1 cellular context compared by ENCODE assay signal in the genomic region with DNA sequence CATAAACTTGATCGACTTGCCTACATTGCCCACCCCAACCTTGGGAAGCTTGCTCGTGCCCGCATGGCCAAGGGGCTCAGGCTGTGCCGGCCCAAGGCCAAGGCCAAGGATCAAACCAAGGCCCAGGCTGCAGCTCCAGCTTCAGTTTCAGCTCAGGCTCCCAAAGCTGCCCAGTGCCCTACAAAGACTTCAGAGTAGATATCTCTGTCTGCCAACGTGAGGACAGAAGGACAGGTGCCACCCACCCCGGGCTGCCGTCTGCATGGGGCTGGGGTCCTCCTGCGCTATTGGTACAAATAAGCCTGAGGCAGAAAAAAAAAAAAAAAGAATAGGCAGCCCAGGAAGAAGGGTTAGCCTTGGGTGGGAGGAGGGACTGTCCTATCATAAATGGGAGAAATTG.
TF ChIP-seq lines count a peak whose summit lies in the region.

No MANE protein-coding gene starts in this region.

TF ChIP-seq in H1, 55 proteins besides CTCF, POLR2A, EP300 and RAD21:
- TF ChIP-seq ATF3 (IDR thresholded peaks at IDR 0.05; ENCODE audit: insufficient read depth, low read depth, low read length): no peak
- no peak for TF ChIP-seq CREB1 (IDR thresholded peaks at IDR 0.05)
- no peak for TF ChIP-seq BACH1 (IDR thresholded peaks at IDR 0.05; ENCODE audit: low read length)
- TF ChIP-seq CBX8 (IDR thresholded peaks at IDR 0.05; ENCODE audit: borderline replicate concordance, low read depth, low read length): no peak
- no peak for TF ChIP-seq KDM4A (IDR thresholded peaks at IDR 0.05; ENCODE audit: low read depth, low read length, severe bottlenecking)
- TF ChIP-seq CTBP2 (IDR thresholded peaks at IDR 0.05; ENCODE audit: borderline replicate concordance, insufficient read depth, insufficient read length, low read length): no peak
- TF ChIP-seq CEBPB (IDR thresholded peaks at IDR 0.05; ENCODE audit: low read depth, low read length): no peak
- no peak for TF ChIP-seq RNF2 (IDR thresholded peaks at IDR 0.05; ENCODE audit: borderline replicate concordance, low read depth, low read length, missing control alignments, poor library complexity, severe bottlenecking)
- TF ChIP-seq USF2 (IDR thresholded peaks at IDR 0.05; ENCODE audit: low read length): no peak
- TF ChIP-seq BRCA1 (IDR thresholded peaks at IDR 0.05; ENCODE audit: low read depth, low read length): no peak
- TF ChIP-seq, protein P1, sequence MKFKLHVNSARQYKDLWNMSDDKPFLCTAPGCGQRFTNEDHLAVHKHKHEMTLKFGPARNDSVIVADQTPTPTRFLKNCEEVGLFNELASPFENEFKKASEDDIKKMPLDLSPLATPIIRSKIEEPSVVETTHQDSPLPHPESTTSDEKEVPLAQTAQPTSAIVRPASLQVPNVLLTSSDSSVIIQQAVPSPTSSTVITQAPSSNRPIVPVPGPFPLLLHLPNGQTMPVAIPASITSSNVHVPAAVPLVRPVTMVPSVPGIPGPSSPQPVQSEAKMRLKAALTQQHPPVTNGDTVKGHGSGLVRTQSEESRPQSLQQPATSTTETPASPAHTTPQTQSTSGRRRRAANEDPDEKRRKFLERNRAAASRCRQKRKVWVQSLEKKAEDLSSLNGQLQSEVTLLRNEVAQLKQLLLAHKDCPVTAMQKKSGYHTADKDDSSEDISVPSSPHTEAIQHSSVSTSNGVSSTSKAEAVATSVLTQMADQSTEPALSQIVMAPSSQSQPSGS (IDR thresholded peaks at IDR 0.05; ENCODE audit: low read length): no peak
- no peak for TF ChIP-seq MAFK (IDR thresholded peaks at IDR 0.05; ENCODE audit: low read depth, low read length)
- TF ChIP-seq CBX5 (IDR thresholded peaks at IDR 0.05; ENCODE audit: low read depth, low read length): no peak
- TF ChIP-seq SUZ12 (IDR thresholded peaks at IDR 0.05; ENCODE audit: low read length): no peak
